In the genomic region with DNA sequence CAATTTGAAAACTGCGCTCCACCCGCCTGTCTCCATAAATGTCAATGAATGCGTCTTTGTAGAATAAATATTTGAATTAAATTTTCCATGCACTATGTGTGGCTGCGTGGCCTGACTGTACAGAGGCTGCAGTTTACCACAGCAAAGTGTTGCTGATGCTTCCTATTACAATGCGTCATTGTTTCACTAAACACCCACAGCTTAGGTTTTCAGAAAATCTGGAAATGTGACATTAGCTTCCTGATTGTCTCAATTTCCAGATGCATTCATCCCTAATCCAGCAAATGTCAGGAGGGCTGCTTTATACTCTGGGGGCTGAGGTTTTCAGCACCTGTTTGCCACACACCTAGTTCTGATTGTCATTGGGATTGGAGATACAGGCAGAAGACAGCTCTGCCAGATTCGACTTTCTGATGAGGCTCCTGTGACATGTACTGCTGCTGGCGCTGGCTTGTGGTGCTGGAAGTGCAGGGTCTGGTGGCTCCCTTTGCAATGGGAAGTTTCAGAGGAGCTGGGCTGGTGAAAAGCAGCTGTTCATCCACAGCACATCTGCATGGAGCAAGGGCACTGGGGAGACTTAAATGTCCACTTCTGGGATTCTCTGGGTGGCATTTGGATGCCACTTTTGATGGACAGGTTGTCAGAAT, we compare ENCODE assay signal across 16 cellular contexts.
"Had no signal": no experiment of that assay in that cellular context is flagged by ENCODE, and none has a peak within 500 bp of the region (broad histone marks: within the 10 kb centered on the region; RNA-seq: fewer than 3 reads in every experiment).

No MANE protein-coding gene starts in this region.

- H3K9me3 ChIP-seq: adrenal gland, thyroid gland had no signal

- ATAC-seq: activated T-helper 17 cell treated with anti-CD3 and anti-CD28 coated beads, Interleukin-2, amount 50 U/mL, for 72 hours; left colon; natural killer cell treated with Interleukin-12 subunit alpha and Interleukin-12 subunit beta and Interleukin-15 and Interleukin-18, amount 100 ng/mL, for 72 hours; stimulated activated naive CD8-positive, alpha-beta T cell treated with anti-CD3 and anti-CD28 coated beads, Interleukin-15, amount 100 ng/mL, for 72 hours had no signal

- H3K27me3 ChIP-seq: adrenal gland, thyroid gland had no signal

- FAIRE-seq: urothelium cell line had no signal

- H3K4me1 ChIP-seq: adrenal gland had no signal

- DNase-seq: activated CD4-positive, alpha-beta T cell treated with anti-CD3 and anti-CD28 coated beads, Interleukin-2, amount 50 U/mL, for 1 hour; activated CD4-positive, CD25-positive, alpha-beta regulatory T cell; activated naive CD4-positive, alpha-beta T cell treated with anti-CD3 and anti-CD28 coated beads, Interleukin-2, amount 50 U/mL, for 16 hours; activated T-cell treated with anti-CD3 and anti-CD28 coated beads for 4 hours; adrenal gland; endodermal cell; erythroblast; glutamatergic neuron; left colon; occipital lobe; stimulated activated CD4-positive, alpha-beta T cell treated with anti-CD3 and anti-CD28 coated beads, Interleukin-4, amount 100 ng/mL, for 4 hours; stimulated activated naive CD8-positive, alpha-beta T cell treated with anti-CD3 and anti-CD28 coated beads, Interleukin-15, amount 100 ng/mL, for 72 hours had no signal

- H3K27ac ChIP-seq: adrenal gland, thyroid gland had no signal

- H3K36me3 ChIP-seq: adrenal gland, thyroid gland had no signal

- H3K4me3 ChIP-seq: adrenal gland, thyroid gland had no signal
